Comparison of ENCODE assay signal across 10 cellular contexts in genomic region chr5:138725885-138726457, GRCh38. TPM values are rescaled to one million over a fixed set of nuclear protein-coding genes. Genes with fewer than 3 reads are reported as not detected.
DNase-seq lines count a peak whose midpoint lies in the region; ATAC-seq and TF ChIP-seq lines count a peak whose summit lies in the region.
"Had no signal": no experiment of that assay in that cellular context is flagged by ENCODE, and none has a peak within 500 bp of the region (broad histone marks: within the 10 kb centered on the region; RNA-seq: fewer than 3 reads in every experiment).

No MANE protein-coding gene starts in this region.

- no peak overlapping the region for H3K4me3 Mint-ChIP-seq in chondrocyte (ENCODE audit: unreplicated experiment)

- H3K9me3 ChIP-seq in muscle layer of colon (ENCODE audit: low read length), result no peaks in the 10 kb centered on the region
- H3K9me3 ChIP-seq in upper lobe of left lung, result no peaks in the 10 kb centered on the region
- H3K9me3 ChIP-seq: A549 had no signal

- peak overlapping the region; percentile 60 for H3K9ac ChIP-seq in muscle layer of colon (ENCODE audit: low read length)

- TF ChIP-seq EP300 in upper lobe of left lung (IDR thresholded peaks at IDR 0.05), result no peak

- H3K4me3 ChIP-seq in muscle layer of colon (ENCODE audit: low read depth in 1 of 2, low read length in 2 of 2) (peak overlapping the region in 1 of 2 donors; percentile 26), upper lobe of left lung (no peak overlapping the region)
- H3K4me3 ChIP-seq: A549 had no signal

- TF ChIP-seq POLR2A in upper lobe of left lung (IDR thresholded peaks at IDR 0.05), result no peak

- no peak overlapping the region for H3K27ac Mint-ChIP-seq in chondrocyte (ENCODE audit: unreplicated experiment)

- H3K9me3 Mint-ChIP-seq in chondrocyte (ENCODE audit: low read depth), result no peaks in the 10 kb centered on the region

- H3K36me3 ChIP-seq in muscle layer of colon (ENCODE audit: insufficient read depth, low read length) (no peaks in the 10 kb centered on the region), upper lobe of left lung (no peaks in the 10 kb centered on the region)

- whole genome bisulfite sequencing in upper lobe of left lung, 2 donors, result 83 to 86% methylated on average over 5 of the region's 5 CpGs

- no peak for TF ChIP-seq CTCF in upper lobe of left lung (IDR thresholded peaks at IDR 0.05)
- TF ChIP-seq CTCF in chondrocyte (IDR thresholded peaks at IDR 0.05), result no peak

- no peaks in the 10 kb centered on the region for H3K27me3 ChIP-seq in muscle layer of colon (ENCODE audit: control insufficient read depth in 1 of 2, insufficient read depth in 2 of 2, low read length in 2 of 2)
- no peaks in the 10 kb centered on the region for H3K27me3 ChIP-seq in upper lobe of left lung

- DNase-seq in NCI-H1694 treated with DMSO at 0.1 percent for 48 hours (lab: John Stamatoyannopoulos, UW), result peak; percentile 28
- DNase-seq in NCI-H1694 (lab: John Stamatoyannopoulos, UW), result no peak
- DNase-seq in fibroblast of gingiva (ENCODE audit: low read depth), result peak; percentile 74
- DNase-seq in upper lobe of left lung, result no peak
- no peak for DNase-seq in SIG-M5 treated with dmso at 0.1 percent for 504 hours (lab: John Stamatoyannopoulos, UW; ENCODE audit: unreplicated experiment)
- DNase-seq in activated naive CD4-positive, alpha-beta T cell (lab: John Stamatoyannopoulos, UW), result no peak
- DNase-seq in chondrocyte (ENCODE audit: low spot score), result no peak
- DNase-seq: activated effector memory CD4-positive, alpha-beta T cell treated with anti-CD3 and anti-CD28 coated beads, Interleukin-2, amount 50 U/mL, for 16 hours had no signal

- peak; percentile 30 to 49 for ATAC-seq in upper lobe of left lung (ENCODE audit: low FRiP score in 2 of 2)

- no peaks in the 10 kb centered on the region for H3K36me3 Mint-ChIP-seq in chondrocyte (ENCODE audit: low read depth)

- peaks cover 3% of the 10 kb centered on the region for H3K27me3 Mint-ChIP-seq in chondrocyte (ENCODE audit: low read depth)

- H3K27ac ChIP-seq in muscle layer of colon (ENCODE audit: low read depth, low read length) (peak overlapping the region; percentile 81), upper lobe of left lung (peak overlapping the region; percentile 20 to 53 (median 28))

- peaks cover 16% of the 10 kb centered on the region for H3K4me1 Mint-ChIP-seq in chondrocyte (ENCODE audit: low read depth)

- H3K4me1 ChIP-seq in muscle layer of colon (ENCODE audit: insufficient read depth, low read length) (peaks cover 24% of the 10 kb centered on the region), upper lobe of left lung (peaks cover 6 to 18% (median 8%) of the 10 kb centered on the region in 4 donors)
- H3K4me1 ChIP-seq: A549 had no signal

RNA-seq across cellular contexts. Expression of gene CTNNA1, which starts 27.3 kb away (rescaled TPM):
- 100 to 1,000 TPM; 352 to 505 (median 415) TPM for total RNA-seq in upper lobe of left lung
- total RNA-seq in chondrocyte, result 326 to 397 TPM (median 393 TPM) in 3 replicates

Comparison
In these comparisons a context has a peak if more than half of its experiments do, and no peak if none do; other contexts are left out.
1. DNase-seq: peak in NCI-H1694 treated with DMSO at 0.1 percent for 48 hours (single experiment) and fibroblast of gingiva (single experiment); none in NCI-H1694 (single experiment), upper lobe of left lung (0 of 2), SIG-M5 treated with dmso at 0.1 percent for 504 hours (single experiment), activated naive CD4-positive, alpha-beta T cell (0 of 4) and chondrocyte (single experiment).